In the genomic region with DNA sequence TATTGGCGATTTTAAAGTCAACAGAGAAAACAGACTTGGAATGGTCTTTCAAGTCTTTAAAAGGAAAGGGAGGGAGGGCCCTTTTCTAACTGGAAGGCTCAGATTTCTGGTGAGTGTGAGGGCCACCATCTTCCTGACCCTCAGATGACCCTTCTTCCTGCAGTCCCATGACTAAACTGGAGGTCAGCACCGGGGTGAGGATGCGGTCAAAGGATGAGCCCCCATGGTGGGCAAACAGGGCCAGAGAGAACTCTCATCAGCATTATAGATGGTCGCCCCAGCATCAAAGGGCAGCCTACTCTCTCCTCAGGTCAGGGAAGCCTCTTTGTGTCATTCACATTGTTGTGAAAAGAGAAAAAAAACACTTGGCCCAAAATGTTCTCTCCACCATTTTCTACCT, we compare ENCODE assay signal across 1 cellular context.
TF ChIP-seq lines count a peak whose summit lies in the region.

No MANE protein-coding gene starts in this region.

TF ChIP-seq in GM23338, 12 proteins besides CTCF, POLR2A, EP300 and RAD21 (continued from another document):
- TF ChIP-seq, protein P1, sequence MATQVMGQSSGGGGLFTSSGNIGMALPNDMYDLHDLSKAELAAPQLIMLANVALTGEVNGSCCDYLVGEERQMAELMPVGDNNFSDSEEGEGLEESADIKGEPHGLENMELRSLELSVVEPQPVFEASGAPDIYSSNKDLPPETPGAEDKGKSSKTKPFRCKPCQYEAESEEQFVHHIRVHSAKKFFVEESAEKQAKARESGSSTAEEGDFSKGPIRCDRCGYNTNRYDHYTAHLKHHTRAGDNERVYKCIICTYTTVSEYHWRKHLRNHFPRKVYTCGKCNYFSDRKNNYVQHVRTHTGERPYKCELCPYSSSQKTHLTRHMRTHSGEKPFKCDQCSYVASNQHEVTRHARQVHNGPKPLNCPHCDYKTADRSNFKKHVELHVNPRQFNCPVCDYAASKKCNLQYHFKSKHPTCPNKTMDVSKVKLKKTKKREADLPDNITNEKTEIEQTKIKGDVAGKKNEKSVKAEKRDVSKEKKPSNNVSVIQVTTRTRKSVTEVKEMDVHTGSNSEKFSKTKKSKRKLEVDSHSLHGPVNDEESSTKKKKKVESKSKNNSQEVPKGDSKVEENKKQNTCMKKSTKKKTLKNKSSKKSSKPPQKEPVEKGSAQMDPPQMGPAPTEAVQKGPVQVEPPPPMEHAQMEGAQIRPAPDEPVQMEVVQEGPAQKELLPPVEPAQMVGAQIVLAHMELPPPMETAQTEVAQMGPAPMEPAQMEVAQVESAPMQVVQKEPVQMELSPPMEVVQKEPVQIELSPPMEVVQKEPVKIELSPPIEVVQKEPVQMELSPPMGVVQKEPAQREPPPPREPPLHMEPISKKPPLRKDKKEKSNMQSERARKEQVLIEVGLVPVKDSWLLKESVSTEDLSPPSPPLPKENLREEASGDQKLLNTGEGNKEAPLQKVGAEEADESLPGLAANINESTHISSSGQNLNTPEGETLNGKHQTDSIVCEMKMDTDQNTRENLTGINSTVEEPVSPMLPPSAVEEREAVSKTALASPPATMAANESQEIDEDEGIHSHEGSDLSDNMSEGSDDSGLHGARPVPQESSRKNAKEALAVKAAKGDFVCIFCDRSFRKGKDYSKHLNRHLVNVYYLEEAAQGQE (IDR thresholded peaks at IDR 0.05; ENCODE audit: unreplicated experiment): no peak
TF ChIP-seq in GM23338: peak in this region for 0.
